ENCODE assay signal across 18 cellular contexts in the genomic region with DNA sequence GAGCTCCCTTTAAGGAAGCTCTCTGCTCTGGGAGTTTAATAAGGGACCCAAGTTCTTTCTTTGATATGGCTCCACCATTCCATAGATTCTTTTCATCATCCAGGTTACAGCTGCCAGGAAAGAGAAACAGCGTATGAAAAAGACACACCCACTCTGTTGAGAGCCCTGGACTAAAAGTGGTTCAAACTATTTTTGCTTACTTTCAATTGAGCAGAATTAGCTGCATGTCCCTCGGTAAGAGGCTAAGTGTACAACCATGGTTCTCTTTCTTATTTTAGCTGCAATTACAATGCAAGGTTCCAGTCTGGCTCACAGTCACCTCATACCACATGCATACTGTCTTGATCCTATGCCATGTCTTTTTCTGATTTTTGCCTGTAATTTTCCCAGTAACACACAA.
"Had no signal": no experiment of that assay in that cellular context is flagged by ENCODE, and none has a peak within 500 bp of the region (broad histone marks: within the 10 kb centered on the region; RNA-seq: fewer than 3 reads in every experiment).

No MANE protein-coding gene starts in this region.

- DNase-seq: activated CD4-positive, alpha-beta memory T cell treated with anti-CD3 and anti-CD28 coated beads for 36 hours; activated CD4-positive, alpha-beta T cell treated with anti-CD3 and anti-CD28 coated beads for 36 hours; activated CD8-positive, alpha-beta memory T cell treated with anti-CD3 and anti-CD28 coated beads, Interleukin-2, amount 10 ng/mL, durations not matched to agents 7 days and 5 days; activated effector memory CD4-positive, alpha-beta T cell treated with Interleukin-2 at 50 U/mL for 16 hours; activated naive CD4-positive, alpha-beta T cell treated with anti-CD3 and anti-CD28 coated beads, Interleukin-2, amount 50 U/mL, for 16 hours; activated T-cell treated with anti-CD3 and anti-CD28 coated beads, Interleukin-2, amount 50 U/mL, for 24 hours; dermis blood vessel endothelial cell; effector memory CD8-positive, alpha-beta T cell; foreskin melanocyte; head of caudate nucleus; kidney glomerular epithelial cell; midbrain; psoas muscle; right lobe of liver; stimulated activated naive CD8-positive, alpha-beta T cell treated with anti-CD3 and anti-CD28 coated beads, Interleukin-15, Interleukin-2, amounts not matched to agents 100 U/mL and 50 U/mL, for 24 hours; transverse colon had no signal

- H3K4me3 ChIP-seq: lung, psoas muscle, right lobe of liver, smooth muscle cell, transverse colon had no signal

- H3K27me3 ChIP-seq: right lobe of liver, transverse colon had no signal

- H3K27ac ChIP-seq: psoas muscle, right lobe of liver, transverse colon had no signal

- H3K9me3 ChIP-seq: psoas muscle, right lobe of liver, transverse colon had no signal

- H3K4me2 ChIP-seq: smooth muscle cell had no signal

- ATAC-seq: activated CD4-positive, alpha-beta T cell treated with anti-CD3 and anti-CD28 coated beads for 36 hours; activated CD8-positive, alpha-beta memory T cell treated with anti-CD3 and anti-CD28 coated beads, Interleukin-2, amount 10 ng/mL, durations not matched to agents 7 days and 5 days; effector memory CD8-positive, alpha-beta T cell; psoas muscle; right lobe of liver; stimulated activated naive CD8-positive, alpha-beta T cell treated with anti-CD3 and anti-CD28 coated beads, Interleukin-15, Interleukin-2, amounts not matched to agents 100 U/mL and 50 U/mL, for 24 hours had no signal

- H3K36me3 ChIP-seq: right lobe of liver, transverse colon had no signal

- H3K4me1 ChIP-seq: psoas muscle, right lobe of liver had no signal
